9 cellular contexts compared by ENCODE assay signal in the genomic region with DNA sequence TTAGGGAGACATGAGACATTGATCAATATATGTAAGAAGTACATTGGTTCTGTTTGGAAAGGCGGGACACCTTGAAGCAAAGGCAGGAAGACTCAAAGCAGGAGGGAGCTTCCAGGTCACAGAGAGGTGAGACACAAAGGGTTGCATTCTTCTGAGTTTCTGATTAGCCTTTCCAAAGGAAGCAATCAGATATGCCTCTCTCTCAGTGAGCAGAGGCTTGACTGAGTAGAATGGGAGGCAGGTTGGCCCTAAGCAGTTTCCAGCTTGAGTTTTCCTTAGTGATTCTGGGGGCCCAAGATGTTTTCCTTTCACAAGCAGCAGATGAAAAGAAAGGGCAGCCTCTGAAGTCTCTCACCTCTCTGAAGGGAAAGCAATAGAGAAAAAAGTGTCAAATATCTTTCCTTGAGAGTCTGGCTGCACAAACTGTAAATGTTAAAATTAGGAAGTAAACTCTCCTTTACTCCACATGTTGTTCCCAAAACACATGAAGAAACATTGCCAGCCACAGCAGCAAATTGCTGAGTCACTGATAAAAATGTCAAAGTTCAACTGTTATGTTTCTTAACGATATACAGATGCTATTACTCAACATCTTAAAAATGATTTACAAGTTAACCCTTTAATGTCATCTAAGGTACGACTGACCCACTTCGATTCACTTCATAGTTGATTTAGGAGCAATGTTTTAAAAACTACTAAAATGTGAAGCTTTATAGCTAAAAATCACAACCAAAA. TPM values are rescaled to one million over a fixed set of nuclear protein-coding genes. Genes with fewer than 3 reads are reported as not detected.
DNase-seq lines count a peak whose midpoint lies in the region; ATAC-seq and TF ChIP-seq lines count a peak whose summit lies in the region.
"Had no signal": no experiment of that assay in that cellular context is flagged by ENCODE, and none has a peak within 500 bp of the region (broad histone marks: within the 10 kb centered on the region; RNA-seq: fewer than 3 reads in every experiment).

No MANE protein-coding gene starts in this region.

- 0 out of 2 replicates have a peak, but pooled peaks cover 3% of the 10 kb centered on the region for H3K9me2 ChIP-seq in GM23338 (ENCODE audit: insufficient read depth)

- peaks cover 19% of the 10 kb centered on the region for H3K4me1 ChIP-seq in GM23338 (ENCODE audit: insufficient read depth)
- H3K4me1 ChIP-seq in cardiac muscle cell (ENCODE audit: low read depth): peaks cover 32% of the 10 kb centered on the region
- H3K4me1 ChIP-seq in skeletal muscle satellite cell (ENCODE audit: control insufficient read depth, insufficient read depth, low read length): peaks cover 22% of the 10 kb centered on the region

- no peak overlapping the region for H3K4me3 Mint-ChIP-seq in GM23338
- no peak overlapping the region for H3K4me3 Mint-ChIP-seq in CD4-positive, alpha-beta T cell

- ATAC-seq in GM23338: peak; percentile 80
- ATAC-seq in esophagus mucosa: no peak
- ATAC-seq in CD4-positive, alpha-beta T cell (ENCODE audit: poor library complexity): no peak

- DNase-seq in GM23338 (ENCODE audit: low spot score): peak; percentile 34
- DNase-seq in SK-N-MC (ENCODE audit: low read depth, low spot score): peak; percentile 3
- peak in 1 of 2 donors; percentile 92 for DNase-seq in cardiac muscle cell (ENCODE audit: low read depth in 1 of 2, low spot score in 1 of 2)
- no peak for DNase-seq in G401 (ENCODE audit: low spot score)
- DNase-seq in HuH-7.5 (ENCODE audit: low spot score): no peak
- no peak for DNase-seq in CD4-positive, alpha-beta T cell
- DNase-seq: amniotic stem cell had no signal

- TF ChIP-seq CTCF in GM23338 (conservative IDR thresholded peaks at IDR 0.05; ENCODE audit: low read depth in 2 of 2): no peak
- TF ChIP-seq CTCF in cardiac muscle cell (IDR thresholded peaks at IDR 0.05; ENCODE audit: low read depth, low read length): no peak
- TF ChIP-seq CTCF in CD4-positive, alpha-beta T cell (IDR thresholded peaks at IDR 0.05): no peak

- no peaks in the 10 kb centered on the region for H4K20me1 ChIP-seq in GM23338 (replicated peaks; ENCODE audit: insufficient read depth)

- H3K4me2 ChIP-seq in GM23338 (no peak overlapping the region), skeletal muscle satellite cell (ENCODE audit: low read length) (peak overlapping the region; percentile 30)

- in situ Hi-C loops in G401 (cut with HindIII; ENCODE audit: low sequenced_read_pairs): no loop called here

- no peaks in the 10 kb centered on the region for H3K27me3 ChIP-seq in GM23338 (ENCODE audit: insufficient read depth)
- H3K27me3 ChIP-seq in cardiac muscle cell: no peaks in the 10 kb centered on the region
- H3K27me3 ChIP-seq in skeletal muscle satellite cell (ENCODE audit: control insufficient read depth, insufficient read depth, low read length): no peaks in the 10 kb centered on the region
- H3K27me3 ChIP-seq in CD4-positive, alpha-beta T cell (ENCODE audit: control insufficient read depth, insufficient read depth, low read length): no peaks in the 10 kb centered on the region

- intact Hi-C loops in CD4-positive, alpha-beta T cell (cut with DNase I, micrococcal nuclease): no loop called here

- no peaks in the 10 kb centered on the region for H3F3A ChIP-seq in GM23338 (replicated peaks; ENCODE audit: low read depth)

- POLR2A ChIA-PET in CD4-positive, alpha-beta T cell (lab: Charles Lee): no interaction called here

- no peaks in the 10 kb centered on the region for H3K9me3 ChIP-seq in SK-N-MC (ENCODE audit: low read depth, low read length)
- H3K9me3 ChIP-seq in cardiac muscle cell (ENCODE audit: low read depth): no peaks in the 10 kb centered on the region
- no peaks in the 10 kb centered on the region for H3K9me3 ChIP-seq in skeletal muscle satellite cell (replicated peaks; ENCODE audit: low read length)
- H3K9me3 ChIP-seq in CD4-positive, alpha-beta T cell (ENCODE audit: control insufficient read depth, low read length): no peaks in the 10 kb centered on the region

- H3K9me3 Mint-ChIP-seq in GM23338: no peaks in the 10 kb centered on the region; the same call in 2 of the 3 replicates
- H3K9me3 Mint-ChIP-seq in CD4-positive, alpha-beta T cell: no peaks in the 10 kb centered on the region

- H3K79me2 ChIP-seq in GM23338 (replicated peaks; ENCODE audit: insufficient read depth): 0 out of 2 replicates have a peak, but pooled peaks cover 6% of the 10 kb centered on the region

- H3K27ac Mint-ChIP-seq in GM23338: peak overlapping the region; percentile 88
- H3K27ac Mint-ChIP-seq in CD4-positive, alpha-beta T cell: no peak overlapping the region

- H3K36me3 Mint-ChIP-seq in GM23338 (ENCODE audit: low read depth): peaks cover 51% of the 10 kb centered on the region
- peaks cover 22% of the 10 kb centered on the region for H3K36me3 Mint-ChIP-seq in CD4-positive, alpha-beta T cell (ENCODE audit: low read depth)

- H3K27me3 Mint-ChIP-seq in GM23338 (ENCODE audit: insufficient read depth, low read depth, poor library complexity): peaks cover 5% of the 10 kb centered on the region
- no peaks in the 10 kb centered on the region for H3K27me3 Mint-ChIP-seq in CD4-positive, alpha-beta T cell

- H3K27ac ChIP-seq in GM23338 (ENCODE audit: low read depth) (no peak overlapping the region), SK-N-MC (peak overlapping the region; percentile 78), cardiac muscle cell (peak overlapping the region; percentile 88)
- no peak overlapping the region for H3K27ac ChIP-seq in CD4-positive, alpha-beta T cell (ENCODE audit: low read depth, low read length)

- peaks cover 30% of the 10 kb centered on the region for H3K4me1 Mint-ChIP-seq in GM23338
- H3K4me1 Mint-ChIP-seq in CD4-positive, alpha-beta T cell (ENCODE audit: low read depth): no peaks in the 10 kb centered on the region

- no peak overlapping the region for H2AFZ ChIP-seq in GM23338

- H3K4me3 ChIP-seq in GM23338 (no peak overlapping the region), SK-N-MC (no peak overlapping the region), cardiac muscle cell (no peak overlapping the region), skeletal muscle satellite cell (ENCODE audit: low read length) (no peak overlapping the region)

- no peak overlapping the region for H3K9ac ChIP-seq in SK-N-MC (ENCODE audit: insufficient read length)
- H3K9ac ChIP-seq in skeletal muscle satellite cell (ENCODE audit: low read depth, low read length): no peak overlapping the region

- no peaks in the 10 kb centered on the region for H3K36me3 ChIP-seq in GM23338 (ENCODE audit: insufficient read depth)
- no peaks in the 10 kb centered on the region for H3K36me3 ChIP-seq in SK-N-MC (ENCODE audit: insufficient read depth, low read length)
- no peaks in the 10 kb centered on the region for H3K36me3 ChIP-seq in cardiac muscle cell
- no peaks in the 10 kb centered on the region for H3K36me3 ChIP-seq in skeletal muscle satellite cell (ENCODE audit: insufficient read depth, low read length)

- CTCF ChIA-PET in CD4-positive, alpha-beta T cell (lab: Charles Lee): interaction anchor here (1.5 kb wide), 1 partner anchor 8 kb away, joined by 3 read pairs; no protein-coding TSS in a partner anchor

TF ChIP-seq in GM23338, 12 proteins besides CTCF, POLR2A, EP300 and RAD21 (continues in another document):
- no peak for TF ChIP-seq JUNB (IDR thresholded peaks at IDR 0.05; ENCODE audit: unreplicated experiment)

RNA-seq across cellular contexts. Expression of gene CYB5A, which starts 40.3 kb away (rescaled TPM):
- total RNA-seq in GM23338 (2014; rRNA removed; shearing (Covaris generic)): 122 and 136 TPM in 2 replicates
- polyA plus RNA-seq in GM23338 (2016; fragmentation: Nextera tagmentation; extraction: Ambion mirVana): 274 and 283 TPM in 2 replicates
- 150 and 207 TPM in 2 replicates for total RNA-seq in cardiac muscle cell
- 201 and 231 TPM in 2 replicates for polyA plus RNA-seq in cardiac muscle cell
- total RNA-seq in skeletal muscle satellite cell (2012; rRNA removed): 57.0 and 71.2 TPM in 2 replicates
- 74.4 TPM for total RNA-seq in esophagus mucosa
- total RNA-seq in G401 (2014; rRNA removed; shearing (Covaris generic)): not detected in 2 replicates
- total RNA-seq in CD4-positive, alpha-beta T cell: 1 to 10 TPM; 3.7 to 4.1 TPM

Comparison
In these comparisons a context has a peak if more than half of its experiments do, and no peak if none do; other contexts are left out.
1. DNase-seq: peak in GM23338 (single experiment) and SK-N-MC (single experiment); none in G401 (single experiment), HuH-7.5 (single experiment) and CD4-positive, alpha-beta T cell (0 of 10).
2. H3K27ac ChIP-seq: peak in SK-N-MC (single experiment) and cardiac muscle cell (single experiment); none in GM23338 (single experiment) and CD4-positive, alpha-beta T cell (single experiment).
3. RNA of gene CYB5A, which starts 40.3 kb away (total RNA-seq): 150 to 207 TPM in cardiac muscle cell, 122 to 136 TPM in GM23338 and 74.4 TPM in esophagus mucosa (single experiment); 3.7 to 4.1 TPM in CD4-positive, alpha-beta T cell and not detected in G401; every median in the first group is over 10 times any median in the second.